ENCODE assay signal across 2 cellular contexts in genomic region chr17:61474235-61474927, GRCh38.
A peak's percentile ranks its signal among the peaks of the same experiment; 100 is the strongest.
TF ChIP-seq lines count a peak whose summit lies in the region.

No MANE protein-coding gene starts in this region.

TF ChIP-seq in HCT116, 20 proteins besides CTCF, POLR2A, EP300 and RAD21:
- TF ChIP-seq YY1 (IDR thresholded peaks at IDR 0.05; ENCODE audit: extremely low read depth, insufficient replicate concordance, low read depth, low read length) (no peak), EGR1 (IDR thresholded peaks at IDR 0.05; ENCODE audit: low read depth) (no peak), SIN3A (IDR thresholded peaks at IDR 0.05; ENCODE audit: low read depth) (no peak), JUND (IDR thresholded peaks at IDR 0.05) (no peak), REST (IDR thresholded peaks at IDR 0.05; ENCODE audit: low read depth) (no peak)

TF ChIP-seq in SK-N-SH, 30 proteins besides CTCF, POLR2A, EP300 and RAD21:
- TF ChIP-seq SIN3A (IDR thresholded peaks at IDR 0.05; ENCODE audit: borderline replicate concordance, low read depth, low read length) (no peak), FOXM1 (IDR thresholded peaks at IDR 0.05; ENCODE audit: low read depth) (no peak), NFIC (IDR thresholded peaks at IDR 0.05; ENCODE audit: borderline replicate concordance) (0 out of 2 replicates have a peak, but pooled peaks have one; percentile 11), RCOR1 (IDR thresholded peaks at IDR 0.05; ENCODE audit: low read length) (0 out of 2 replicates have a peak, but pooled peaks have one; percentile 10), TCF12 (IDR thresholded peaks at IDR 0.05) (0 out of 2 replicates have a peak, but pooled peaks have one; percentile 18)
TF ChIP-seq in SK-N-SH: peak in this region for 3.
